In the genomic region with DNA sequence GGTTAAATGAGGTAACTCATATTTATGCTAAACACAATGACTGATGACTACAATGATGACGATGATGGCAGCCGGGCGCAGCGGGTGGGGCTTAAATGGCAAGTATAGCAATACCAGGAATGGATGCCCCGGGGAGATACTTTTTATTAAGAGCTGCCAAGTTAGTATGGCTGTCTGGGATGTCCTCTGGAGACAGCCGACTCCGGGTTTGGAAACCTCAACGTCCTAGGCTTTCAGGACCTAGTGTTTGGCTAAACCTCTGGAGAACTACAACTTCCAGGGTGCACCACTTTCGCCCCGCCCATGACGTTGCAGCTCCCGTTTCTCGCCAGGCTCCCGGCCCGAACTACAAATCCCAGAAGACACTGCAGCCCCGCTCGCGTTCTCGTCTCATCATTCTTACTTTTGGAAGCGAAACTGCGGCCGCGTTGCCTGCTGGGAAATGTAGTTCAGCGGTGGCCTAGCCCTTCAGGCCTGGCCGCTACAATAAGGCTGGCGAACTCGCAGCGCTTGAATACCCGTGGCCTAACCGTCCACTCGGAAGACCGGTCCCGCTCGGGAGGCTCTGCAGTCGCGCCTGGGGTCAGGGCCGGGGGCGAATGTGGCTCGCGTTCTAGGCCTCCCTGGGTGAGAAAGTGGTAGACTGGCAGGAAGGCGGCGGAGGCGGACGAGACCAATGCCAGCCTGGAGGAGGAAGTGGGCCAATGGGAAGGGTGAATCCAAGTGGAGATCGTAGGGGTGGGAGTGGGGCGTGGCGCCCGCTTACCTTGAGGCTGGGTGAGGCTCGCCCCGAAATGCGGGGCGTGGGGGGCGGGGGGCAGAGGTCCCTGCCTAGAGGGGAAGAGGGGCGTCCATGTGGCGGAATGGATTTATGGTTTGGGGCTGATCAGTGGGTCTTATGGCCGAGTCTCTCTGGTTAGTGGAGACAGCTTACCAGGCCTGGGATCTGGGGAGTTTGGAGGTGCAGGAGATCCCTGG, we compare ENCODE assay signal across 8 cellular contexts. TPM values are rescaled to one million over a fixed set of nuclear protein-coding genes. Genes with fewer than 3 reads are reported as not detected.
DNase-seq lines count a peak whose midpoint lies in the region; ATAC-seq, FAIRE-seq and TF ChIP-seq lines count a peak whose summit lies in the region.

SMARCAL1 (plus strand) TSS at position 463 of the 978 bp plus-strand sequence. CDS start 2,221 bp downstream, outside the sequence.

- WGBS in small intestine, 3 donors, result 6 to 7% (median 7%) methylated on average over 53 to 56 of the region's 56 CpGs

- peaks cover 2 to 6% of the 10 kb centered on the region in 2 donors for H3K36me3 ChIP-seq in small intestine (ENCODE audit: control insufficient read depth in 2 of 2, insufficient read depth in 2 of 2, low read length in 2 of 2)

- H3K4me3 ChIP-seq in AG04449 (ENCODE audit: low read depth, low read length) (peak within 1 kb of the TSS; percentile 97), WI38 (ENCODE audit: low read depth, low read length) (peak within 1 kb of the TSS; percentile 69), cardiac fibroblast (replicated peaks in 1 of 2; ENCODE audit: low read depth in 2 of 2, low read length in 2 of 2) (peak within 1 kb of the TSS; percentile 74 to 82), small intestine (ENCODE audit: low read depth in 1 of 2, low read length in 2 of 2) (peak within 1 kb of the TSS; percentile 50 to 73)

- ATAC-seq in GM18907 (IDR thresholded peaks at IDR 0.05; ENCODE audit: unreplicated experiment) (peak; percentile 92), HG03159 (IDR thresholded peaks at IDR 0.05; ENCODE audit: unreplicated experiment) (peak; percentile 94)

- H3K27ac ChIP-seq in small intestine (ENCODE audit: low read depth in 1 of 2, low read length in 1 of 2), result peak within 1 kb of the TSS; percentile 80 to 94

- FAIRE-seq in small intestine (lab: Jason Lieb, UNC), result no peak

- H3K4me1 ChIP-seq in small intestine (ENCODE audit: control insufficient read depth in 2 of 2, insufficient read depth in 1 of 2, low read depth in 1 of 2, low read length in 1 of 2), result peaks cover 3% of the 10 kb centered on the region in 2 donors

- DNase-seq in AG04449 (ENCODE audit: low read depth, low spot score) (peak; percentile 81), NCI-H2227 treated with DMSO at 0.1 percent for 48 hours (lab: John Stamatoyannopoulos, UW) (peak; percentile 100), cardiac fibroblast (ENCODE audit: low read depth in 2 of 2) (peak; percentile 98 to 99), iPS-NIHi11 (ENCODE audit: low spot score) (peak; percentile 100), small intestine (peak; percentile 99)

- CTCF ChIA-PET in AG04449 (lab: Yijun Ruan, JAX), result interaction anchor here (0.8 to 2.7 kb wide), 5 partner anchors 9 to 301 kb away, joined by 3 to 12 read pairs (median 4); no protein-coding TSS in a partner anchor

- no peaks in the 10 kb centered on the region for H3K9me3 ChIP-seq in small intestine (ENCODE audit: control insufficient read depth, low read depth)

- H3K27me3 ChIP-seq in small intestine (ENCODE audit: control insufficient read depth in 2 of 2, insufficient read depth in 2 of 2, low read length in 2 of 2), result no peaks in the 10 kb centered on the region

- POLR2A ChIA-PET in AG04449 (lab: Yijun Ruan, JAX), result interaction anchor here (0.5 to 1.3 kb wide), 5 partner anchors 10 to 195 kb away, joined by 3 to 6 read pairs (median 3); partner anchors contain the start of gene MARCHF4

- TF ChIP-seq CTCF in AG04449 (IDR thresholded peaks at IDR 0.05; ENCODE audit: insufficient read depth, low read length, missing control alignments) (no peak), WI38 (IDR thresholded peaks at IDR 0.05; ENCODE audit: low read depth, low read length) (no peak), cardiac fibroblast (IDR thresholded peaks at IDR 0.05; ENCODE audit: low read depth, low read length) (no peak)

RNA-seq across cellular contexts. Expression of gene SMARCAL1, which starts in this region (rescaled TPM):
- polyA plus RNA-seq in small intestine, result 1 to 10 TPM; 5.4 to 8.9 (median 7.6) TPM

Comparison
In these comparisons a context has a peak if more than half of its experiments do, and no peak if none do; other contexts are left out.
1. Peak in every context shown above with its lines: DNase-seq, ATAC-seq, H3K4me3 ChIP-seq and H3K27ac ChIP-seq.